ENCODE assay signal across 10 cellular contexts in genomic region chr17:68533887-68534700, GRCh38. TPM values are rescaled to one million over a fixed set of nuclear protein-coding genes. Genes with fewer than 3 reads are reported as not detected.
A peak's percentile ranks its signal among the peaks of the same experiment; 100 is the strongest.
DNase-seq lines count a peak whose midpoint lies in the region; ATAC-seq and TF ChIP-seq lines count a peak whose summit lies in the region.
"Had no signal": no experiment of that assay in that cellular context is flagged by ENCODE, and none has a peak within 500 bp of the region (broad histone marks: within the 10 kb centered on the region; RNA-seq: fewer than 3 reads in every experiment).

No MANE protein-coding gene starts in this region.

- H3K27ac Mint-ChIP-seq in activated CD8-positive, alpha-beta T cell treated with anti-CD3 and anti-CD28 coated beads for 36 hours = no peak overlapping the region
- H3K27ac Mint-ChIP-seq in activated CD8-positive, alpha-beta T cell treated with anti-CD3 and anti-CD28 coated beads, Interleukin-2, amount 10 ng/mL, durations not matched to agents 7 days and 5 days = no peak overlapping the region
- H3K27ac Mint-ChIP-seq in T-helper 2 cell treated with Interferon-gamma antibody and Interleukin-4, amounts not matched to agents 5 μg/mL and 100 μg/mL, for 36 hours = peak overlapping the region; percentile 38
- H3K27ac Mint-ChIP-seq: activated naive CD4-positive, alpha-beta T cell treated with anti-CD3 and anti-CD28 coated beads, Interleukin-2, amount 50 U/mL, for 24 hours; stimulated activated naive CD8-positive, alpha-beta T cell treated with anti-CD3 and anti-CD28 coated beads, Interleukin-15, Interleukin-2, amounts not matched to agents 100 ng/mL and 50 ng/mL, for 24 hours had no signal

- H3K4me1 ChIP-seq in gastroesophageal sphincter = peaks cover 0 to 5% (median 0%) of the 10 kb centered on the region in 3 donors
- H3K4me1 ChIP-seq in tibial artery = no peaks in the 10 kb centered on the region
- H3K4me1 ChIP-seq in mucosa of descending colon (ENCODE audit: low read depth) = no peaks in the 10 kb centered on the region

- no peak for DNase-seq in activated CD8-positive, alpha-beta T cell treated with anti-CD3 and anti-CD28 coated beads for 36 hours
- DNase-seq in activated CD8-positive, alpha-beta T cell treated with anti-CD3 and anti-CD28 coated beads, Interleukin-2, amount 10 ng/mL, durations not matched to agents 7 days and 5 days = no peak
- DNase-seq in T-helper 2 cell treated with Interferon-gamma antibody and Interleukin-4, amounts not matched to agents 5 μg/mL and 100 μg/mL, for 36 hours (ENCODE audit: low spot score) = no peak
- DNase-seq in tibial artery = no peak
- no peak for DNase-seq in mucosa of descending colon

- no peak for TF ChIP-seq EP300 in gastroesophageal sphincter (IDR thresholded peaks at IDR 0.05)

- H3K9me3 ChIP-seq in gastroesophageal sphincter (no peaks in the 10 kb centered on the region), tibial artery (no peaks in the 10 kb centered on the region), mucosa of descending colon (no peaks in the 10 kb centered on the region)

- peaks cover 4% of the 10 kb centered on the region for H3K4me1 Mint-ChIP-seq in activated CD8-positive, alpha-beta T cell treated with anti-CD3 and anti-CD28 coated beads for 36 hours (ENCODE audit: low read depth)
- no peaks in the 10 kb centered on the region for H3K4me1 Mint-ChIP-seq in activated CD8-positive, alpha-beta T cell treated with anti-CD3 and anti-CD28 coated beads, Interleukin-2, amount 10 ng/mL, durations not matched to agents 7 days and 5 days (ENCODE audit: low read depth)
- H3K4me1 Mint-ChIP-seq in T-helper 2 cell treated with Interferon-gamma antibody and Interleukin-4, amounts not matched to agents 5 μg/mL and 100 μg/mL, for 36 hours (ENCODE audit: low read depth) = peaks cover 4% of the 10 kb centered on the region

- peaks cover 30% of the 10 kb centered on the region for H3K36me3 Mint-ChIP-seq in activated CD8-positive, alpha-beta T cell treated with anti-CD3 and anti-CD28 coated beads for 36 hours (ENCODE audit: low read depth)
- H3K36me3 Mint-ChIP-seq in activated CD8-positive, alpha-beta T cell treated with anti-CD3 and anti-CD28 coated beads, Interleukin-2, amount 10 ng/mL, durations not matched to agents 7 days and 5 days (ENCODE audit: low read depth) = peaks cover 51% of the 10 kb centered on the region
- H3K36me3 Mint-ChIP-seq in T-helper 2 cell treated with Interferon-gamma antibody and Interleukin-4, amounts not matched to agents 5 μg/mL and 100 μg/mL, for 36 hours (ENCODE audit: low read depth) = peaks cover 49% of the 10 kb centered on the region

- CTCF ChIA-PET in activated CD8-positive, alpha-beta T cell treated with anti-CD3 and anti-CD28 coated beads for 36 hours (lab: Charles Lee) = interaction anchor here (0.7 to 2.9 kb wide), 14 partner anchors 8 to 226 kb away, joined by 3 to 20 read pairs (median 4); partner anchors contain the start of gene PRKAR1A
- CTCF ChIA-PET in activated CD8-positive, alpha-beta T cell treated with anti-CD3 and anti-CD28 coated beads, Interleukin-2, amount 10 ng/mL, durations not matched to agents 7 days and 5 days (lab: Charles Lee) = interaction anchor here (0.7 to 2.6 kb wide), 13 partner anchors 9 to 359 kb away, joined by 3 to 17 read pairs (median 3); no protein-coding TSS in a partner anchor

- no peak for TF ChIP-seq POLR2A in gastroesophageal sphincter (IDR thresholded peaks at IDR 0.05)

- no peaks in the 10 kb centered on the region for H3K9me3 Mint-ChIP-seq in activated CD8-positive, alpha-beta T cell treated with anti-CD3 and anti-CD28 coated beads for 36 hours
- no peaks in the 10 kb centered on the region for H3K9me3 Mint-ChIP-seq in activated CD8-positive, alpha-beta T cell treated with anti-CD3 and anti-CD28 coated beads, Interleukin-2, amount 10 ng/mL, durations not matched to agents 7 days and 5 days (ENCODE audit: insufficient read depth)
- H3K9me3 Mint-ChIP-seq in T-helper 2 cell treated with Interferon-gamma antibody and Interleukin-4, amounts not matched to agents 5 μg/mL and 100 μg/mL, for 36 hours = no peaks in the 10 kb centered on the region
- H3K9me3 Mint-ChIP-seq: activated naive CD4-positive, alpha-beta T cell treated with anti-CD3 and anti-CD28 coated beads, Interleukin-2, amount 50 U/mL, for 24 hours; stimulated activated naive CD8-positive, alpha-beta T cell treated with anti-CD3 and anti-CD28 coated beads, Interleukin-15, Interleukin-2, amounts not matched to agents 100 ng/mL and 50 ng/mL, for 24 hours had no signal

- no peaks in the 10 kb centered on the region for H3K27me3 Mint-ChIP-seq in activated CD8-positive, alpha-beta T cell treated with anti-CD3 and anti-CD28 coated beads for 36 hours
- no peaks in the 10 kb centered on the region for H3K27me3 Mint-ChIP-seq in activated CD8-positive, alpha-beta T cell treated with anti-CD3 and anti-CD28 coated beads, Interleukin-2, amount 10 ng/mL, durations not matched to agents 7 days and 5 days (ENCODE audit: low read depth)
- no peaks in the 10 kb centered on the region for H3K27me3 Mint-ChIP-seq in T-helper 2 cell treated with Interferon-gamma antibody and Interleukin-4, amounts not matched to agents 5 μg/mL and 100 μg/mL, for 36 hours (ENCODE audit: low read depth)
- H3K27me3 Mint-ChIP-seq: activated naive CD4-positive, alpha-beta T cell treated with anti-CD3 and anti-CD28 coated beads, Interleukin-2, amount 50 U/mL, for 24 hours; stimulated activated naive CD8-positive, alpha-beta T cell treated with anti-CD3 and anti-CD28 coated beads, Interleukin-15, Interleukin-2, amounts not matched to agents 100 ng/mL and 50 ng/mL, for 24 hours had no signal

- TF ChIP-seq CTCF in activated CD8-positive, alpha-beta T cell treated with anti-CD3 and anti-CD28 coated beads for 36 hours (IDR thresholded peaks at IDR 0.05) = peak; percentile 51
- TF ChIP-seq CTCF in gastroesophageal sphincter (IDR thresholded peaks at IDR 0.05) = peak; percentile 5 to 47 (median 42)
- peak; percentile 32 to 37 for TF ChIP-seq CTCF in tibial artery (IDR thresholded peaks at IDR 0.05)
- no peak for TF ChIP-seq CTCF in mucosa of descending colon (IDR thresholded peaks at IDR 0.05)

- peaks cover 3 to 94% of the 10 kb centered on the region in 2 donors for H3K36me3 ChIP-seq in gastroesophageal sphincter
- H3K36me3 ChIP-seq in tibial artery = peaks cover 45 to 84% (median 58%) of the 10 kb centered on the region in 3 donors
- peaks cover 5% of the 10 kb centered on the region for H3K36me3 ChIP-seq in mucosa of descending colon (ENCODE audit: low read depth)

- no peak overlapping the region for H3K27ac ChIP-seq in gastroesophageal sphincter
- H3K27ac ChIP-seq in tibial artery = no peak overlapping the region

- no peak for ATAC-seq in activated CD8-positive, alpha-beta T cell treated with anti-CD3 and anti-CD28 coated beads for 36 hours
- ATAC-seq in activated CD8-positive, alpha-beta T cell treated with anti-CD3 and anti-CD28 coated beads, Interleukin-2, amount 10 ng/mL, durations not matched to agents 7 days and 5 days = no peak
- no peak for ATAC-seq in gastroesophageal sphincter
- no peak for ATAC-seq in mucosa of descending colon
- no peak for ATAC-seq in HG03520 (IDR thresholded peaks at IDR 0.05; ENCODE audit: unreplicated experiment)
- no peak for ATAC-seq in GM21381 (IDR thresholded peaks at IDR 0.05; ENCODE audit: unreplicated experiment)

- intact Hi-C loops in activated CD8-positive, alpha-beta T cell treated with anti-CD3 and anti-CD28 coated beads for 36 hours (cut with micrococcal nuclease) = loop anchor here (10.0 kb wide), 1 partner anchor 221 kb away; no protein-coding TSS in a partner anchor
- intact Hi-C loops in tibial artery (cut with DNase I; ENCODE audit: low total_unique reads) (loop anchor here (10.0 kb wide), 1 partner anchor 221 kb away; no protein-coding TSS in a partner anchor), mucosa of descending colon (cut with DNase I, micrococcal nuclease) (loop anchor here in 1 of 2 donors (10.0 kb wide), 1 partner anchor 231 kb away; no protein-coding TSS in a partner anchor)

- H3K27me3 ChIP-seq in gastroesophageal sphincter = no peaks in the 10 kb centered on the region
- no peaks in the 10 kb centered on the region for H3K27me3 ChIP-seq in tibial artery

- H3K4me3 ChIP-seq in gastroesophageal sphincter (no peak overlapping the region), tibial artery (no peak overlapping the region), mucosa of descending colon (no peak overlapping the region)

- 48 to 63% methylated on average over 4 to 6 of the region's 6 CpGs for WGBS in gastroesophageal sphincter (ENCODE audit: low coverage in 1 of 2), 2 donors

- POLR2A ChIA-PET in activated CD8-positive, alpha-beta T cell treated with anti-CD3 and anti-CD28 coated beads for 36 hours (lab: Charles Lee) = interaction anchor here (1.0 kb wide), 1 partner anchor 14 kb away, joined by 3 read pairs; no protein-coding TSS in a partner anchor
- POLR2A ChIA-PET in activated CD8-positive, alpha-beta T cell treated with anti-CD3 and anti-CD28 coated beads, Interleukin-2, amount 10 ng/mL, durations not matched to agents 7 days and 5 days (lab: Charles Lee) = no interaction called here

- H3K4me3 Mint-ChIP-seq in activated CD8-positive, alpha-beta T cell treated with anti-CD3 and anti-CD28 coated beads for 36 hours = no peak overlapping the region
- H3K4me3 Mint-ChIP-seq in activated CD8-positive, alpha-beta T cell treated with anti-CD3 and anti-CD28 coated beads, Interleukin-2, amount 10 ng/mL, durations not matched to agents 7 days and 5 days = no peak overlapping the region
- H3K4me3 Mint-ChIP-seq in T-helper 2 cell treated with Interferon-gamma antibody and Interleukin-4, amounts not matched to agents 5 μg/mL and 100 μg/mL, for 36 hours = no peak overlapping the region
- H3K4me3 Mint-ChIP-seq: activated naive CD4-positive, alpha-beta T cell treated with anti-CD3 and anti-CD28 coated beads, Interleukin-2, amount 50 U/mL, for 24 hours; stimulated activated naive CD8-positive, alpha-beta T cell treated with anti-CD3 and anti-CD28 coated beads, Interleukin-15, Interleukin-2, amounts not matched to agents 100 ng/mL and 50 ng/mL, for 24 hours had no signal

RNA-seq across cellular contexts. Expression of gene PRKAR1A, which starts 21.9 kb away (rescaled TPM):
- 100 to 1,000 TPM; 157 to 168 TPM for total RNA-seq in activated CD8-positive, alpha-beta T cell treated with anti-CD3 and anti-CD28 coated beads for 36 hours
- total RNA-seq in activated CD8-positive, alpha-beta T cell treated with anti-CD3 and anti-CD28 coated beads, Interleukin-2, amount 10 ng/mL, durations not matched to agents 7 days and 5 days = 100 to 1,000 TPM; 210 to 221 TPM
- total RNA-seq in gastroesophageal sphincter = 100 to 1,000 TPM; 267 to 390 (median 347) TPM
- 100 to 1,000 TPM; 132 to 238 (median 147) TPM for total RNA-seq in mucosa of descending colon
